In the genomic region with DNA sequence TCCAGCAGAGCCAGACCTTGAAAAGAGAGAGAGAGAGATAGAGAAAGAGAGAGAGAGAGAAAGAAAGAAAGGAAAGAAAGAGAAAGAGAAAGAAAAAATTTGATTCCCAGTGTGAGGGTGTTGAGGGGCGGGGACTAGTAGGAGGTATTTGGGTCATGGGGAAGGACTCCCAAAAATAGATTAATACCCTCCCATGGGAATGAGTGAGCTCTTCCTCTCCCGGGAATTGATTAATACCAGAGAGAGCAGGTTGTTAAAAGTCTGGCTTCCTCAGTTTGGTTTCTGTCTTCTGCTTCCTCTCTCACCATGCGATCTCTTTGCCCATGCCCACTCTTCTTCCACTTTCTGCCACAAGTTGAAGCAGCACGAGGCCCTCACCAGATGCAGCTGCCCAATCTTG, we compare ENCODE assay signal across 26 cellular contexts. TPM values are rescaled to one million over a fixed set of nuclear protein-coding genes. Genes with fewer than 3 reads are reported as not detected.
A peak's percentile ranks its signal among the peaks of the same experiment; 100 is the strongest.
DNase-seq lines count a peak whose midpoint lies in the region; ATAC-seq and TF ChIP-seq lines count a peak whose summit lies in the region.
"Had no signal": no experiment of that assay in that cellular context is flagged by ENCODE, and none has a peak within 500 bp of the region (broad histone marks: within the 10 kb centered on the region; RNA-seq: fewer than 3 reads in every experiment).

No MANE protein-coding gene starts in this region.

- ATAC-seq in stimulated activated naive CD8-positive, alpha-beta T cell treated with anti-CD3 and anti-CD28 coated beads, Interleukin-15, amount 100 ng/mL, for 72 hours, result no peak
- ATAC-seq in HG02571 (IDR thresholded peaks at IDR 0.05; ENCODE audit: unreplicated experiment) (peak; percentile 50), GM18873 (IDR thresholded peaks at IDR 0.05; ENCODE audit: low FRiP score, unreplicated experiment) (no peak)
- ATAC-seq: foreskin keratinocyte, HepG2 had no signal

- no peak overlapping the region for H2AFZ ChIP-seq in OCI-LY3 (ENCODE audit: low read depth, low read length)
- H2AFZ ChIP-seq: PC-9 had no signal

- no peaks in the 10 kb centered on the region for H3K9me3 ChIP-seq in OCI-LY3 (ENCODE audit: insufficient read depth, low read length)
- H3K9me3 ChIP-seq: stomach, uterus had no signal

- TF ChIP-seq POLR2A in erythroblast (IDR thresholded peaks at IDR 0.05; ENCODE audit: low read length), result no peak

- no peaks in the 10 kb centered on the region for H3K27me3 Mint-ChIP-seq in stimulated activated naive CD8-positive, alpha-beta T cell treated with anti-CD3 and anti-CD28 coated beads, Interleukin-15, Interleukin-2, amounts not matched to agents 100 ng/mL and 50 ng/mL, for 24 hours
- H3K27me3 Mint-ChIP-seq in stimulated activated naive CD8-positive, alpha-beta T cell treated with anti-CD3 and anti-CD28 coated beads, Interleukin-15, amount 100 ng/mL, for 72 hours, result no peaks in the 10 kb centered on the region
- no peaks in the 10 kb centered on the region for H3K27me3 Mint-ChIP-seq in activated CD4-positive, alpha-beta T cell treated with anti-CD3 and anti-CD28 coated beads, Interleukin-2, amount 10 ng/mL, durations not matched to agents 24 days and 14 days
- H3K27me3 Mint-ChIP-seq: activated CD4-positive, alpha-beta T cell treated with anti-CD3 and anti-CD28 coated beads, Interleukin-2, amount 10 ng/mL, durations not matched to agents 7 days and 5 days; CD4-positive, alpha-beta T cell had no signal

- H3K79me2 ChIP-seq in OCI-LY3 (ENCODE audit: low read length), result no peaks in the 10 kb centered on the region

- H3K4me2 ChIP-seq in OCI-LY3 (ENCODE audit: low read length), result peak overlapping the region; percentile 24; the same call in 1 of the 2 replicates
- H3K4me2 ChIP-seq: PC-9 had no signal

- H3K4me1 Mint-ChIP-seq in stimulated activated naive CD8-positive, alpha-beta T cell treated with anti-CD3 and anti-CD28 coated beads, Interleukin-15, Interleukin-2, amounts not matched to agents 100 ng/mL and 50 ng/mL, for 24 hours (ENCODE audit: low read depth), result no peaks in the 10 kb centered on the region
- H3K4me1 Mint-ChIP-seq in stimulated activated naive CD8-positive, alpha-beta T cell treated with anti-CD3 and anti-CD28 coated beads, Interleukin-15, amount 100 ng/mL, for 72 hours, result peaks cover 10% of the 10 kb centered on the region
- peaks cover 8% of the 10 kb centered on the region for H3K4me1 Mint-ChIP-seq in activated CD4-positive, alpha-beta T cell treated with anti-CD3 and anti-CD28 coated beads, Interleukin-2, amount 10 ng/mL, durations not matched to agents 24 days and 14 days

- no peaks in the 10 kb centered on the region for H3K36me3 ChIP-seq in OCI-LY3 (replicated peaks; ENCODE audit: low read depth, low read length)
- H3K36me3 ChIP-seq: stomach, uterus had no signal

- no peak overlapping the region for H3K4me3 ChIP-seq in OCI-LY3 (ENCODE audit: low read length)
- H3K4me3 ChIP-seq: coronary artery, PC-9, stomach, uterus had no signal

- peak overlapping the region; percentile 32 for H3K27ac Mint-ChIP-seq in stimulated activated naive CD8-positive, alpha-beta T cell treated with anti-CD3 and anti-CD28 coated beads, Interleukin-15, Interleukin-2, amounts not matched to agents 100 ng/mL and 50 ng/mL, for 24 hours
- peak overlapping the region in 1 of 2 donors; percentile 10 for H3K27ac Mint-ChIP-seq in stimulated activated naive CD8-positive, alpha-beta T cell treated with anti-CD3 and anti-CD28 coated beads, Interleukin-15, amount 100 ng/mL, for 72 hours
- no peak overlapping the region for H3K27ac Mint-ChIP-seq in activated CD4-positive, alpha-beta T cell treated with anti-CD3 and anti-CD28 coated beads, Interleukin-2, amount 10 ng/mL, durations not matched to agents 24 days and 14 days
- H3K27ac Mint-ChIP-seq: activated CD4-positive, alpha-beta T cell treated with anti-CD3 and anti-CD28 coated beads, Interleukin-2, amount 10 ng/mL, durations not matched to agents 7 days and 5 days; CD4-positive, alpha-beta T cell had no signal

- H3K27me3 ChIP-seq in OCI-LY3 (ENCODE audit: low read depth, low read length), result no peaks in the 10 kb centered on the region
- H3K27me3 ChIP-seq: foreskin keratinocyte, stomach, uterus had no signal

- no peaks in the 10 kb centered on the region for H3K36me3 Mint-ChIP-seq in stimulated activated naive CD8-positive, alpha-beta T cell treated with anti-CD3 and anti-CD28 coated beads, Interleukin-15, Interleukin-2, amounts not matched to agents 100 ng/mL and 50 ng/mL, for 24 hours (ENCODE audit: low read depth)
- no peaks in the 10 kb centered on the region for H3K36me3 Mint-ChIP-seq in activated CD4-positive, alpha-beta T cell treated with anti-CD3 and anti-CD28 coated beads, Interleukin-2, amount 10 ng/mL, durations not matched to agents 24 days and 14 days (ENCODE audit: low read depth)

- H3K4me3 Mint-ChIP-seq in stimulated activated naive CD8-positive, alpha-beta T cell treated with anti-CD3 and anti-CD28 coated beads, Interleukin-15, Interleukin-2, amounts not matched to agents 100 ng/mL and 50 ng/mL, for 24 hours, result no peak overlapping the region
- no peak overlapping the region for H3K4me3 Mint-ChIP-seq in stimulated activated naive CD8-positive, alpha-beta T cell treated with anti-CD3 and anti-CD28 coated beads, Interleukin-15, amount 100 ng/mL, for 72 hours
- no peak overlapping the region for H3K4me3 Mint-ChIP-seq in activated CD4-positive, alpha-beta T cell treated with anti-CD3 and anti-CD28 coated beads, Interleukin-2, amount 10 ng/mL, durations not matched to agents 24 days and 14 days
- H3K4me3 Mint-ChIP-seq: activated CD4-positive, alpha-beta T cell treated with anti-CD3 and anti-CD28 coated beads, Interleukin-2, amount 10 ng/mL, durations not matched to agents 7 days and 5 days; CD4-positive, alpha-beta T cell had no signal

- H3K4me1 ChIP-seq in OCI-LY3 (ENCODE audit: low read length), result peaks cover 6% of the 10 kb centered on the region; the same call in 1 of the 2 replicates
- H3K4me1 ChIP-seq: stomach, uterus had no signal

- no peaks in the 10 kb centered on the region for H3K9me3 Mint-ChIP-seq in stimulated activated naive CD8-positive, alpha-beta T cell treated with anti-CD3 and anti-CD28 coated beads, Interleukin-15, Interleukin-2, amounts not matched to agents 100 ng/mL and 50 ng/mL, for 24 hours
- H3K9me3 Mint-ChIP-seq in stimulated activated naive CD8-positive, alpha-beta T cell treated with anti-CD3 and anti-CD28 coated beads, Interleukin-15, amount 100 ng/mL, for 72 hours, result no peaks in the 10 kb centered on the region
- no peaks in the 10 kb centered on the region for H3K9me3 Mint-ChIP-seq in activated CD4-positive, alpha-beta T cell treated with anti-CD3 and anti-CD28 coated beads, Interleukin-2, amount 10 ng/mL, durations not matched to agents 24 days and 14 days
- H3K9me3 Mint-ChIP-seq: activated CD4-positive, alpha-beta T cell treated with anti-CD3 and anti-CD28 coated beads, Interleukin-2, amount 10 ng/mL, durations not matched to agents 7 days and 5 days; CD4-positive, alpha-beta T cell had no signal

- no peak for TF ChIP-seq CTCF in OCI-LY3 (IDR thresholded peaks at IDR 0.05; ENCODE audit: low read depth, low read length)

- intact Hi-C loops in activated CD4-positive, alpha-beta T cell treated with anti-CD3 and anti-CD28 coated beads, Interleukin-2, amount 10 ng/mL, durations not matched to agents 24 days and 14 days (cut with micrococcal nuclease), result no loop called here

- DNase-seq in stimulated activated naive CD8-positive, alpha-beta T cell treated with anti-CD3 and anti-CD28 coated beads, Interleukin-15, amount 100 ng/mL, for 72 hours, result no peak
- no peak for DNase-seq in activated CD4-positive, alpha-beta T cell treated with anti-CD3 and anti-CD28 coated beads, Interleukin-2, amount 10 ng/mL, durations not matched to agents 24 days and 14 days
- DNase-seq in COR-L47 (lab: John Stamatoyannopoulos, UW), result no peak
- no peak for DNase-seq in erythroblast (lab: John Stamatoyannopoulos, UW)
- DNase-seq: ACHN; activated CD4-positive, alpha-beta T cell treated with anti-CD3 and anti-CD28 coated beads, Interleukin-2, amount 10 ng/mL, durations not matched to agents 7 days and 5 days; activated naive CD4-positive, alpha-beta T cell treated with anti-CD3 and anti-CD28 coated beads, Interleukin-2, amount 50 U/mL, for 16 hours; activated T-cell treated with anti-CD3 and anti-CD28 coated beads, Interleukin-2, amount 50 U/mL, for 1 hour; CD4-positive, alpha-beta T cell; foreskin keratinocyte; HCEC 1CT; MM.1S; NCI-H187 treated with DMSO at 0.1 percent for 48 hours; NCI-H510A treated with DMSO at 0.1 percent for 48 hours; PC-9; stimulated activated CD4-positive, alpha-beta T cell treated with anti-CD3 and anti-CD28 coated beads, Interleukin-15, amount 100 ng/mL, for 24 hours; stomach; uterus had no signal

- H3K9ac ChIP-seq in OCI-LY3 (ENCODE audit: low read length), result no peak overlapping the region

- H4K20me1 ChIP-seq in OCI-LY3 (ENCODE audit: insufficient read depth, low read length), result no peaks in the 10 kb centered on the region

- H3K27ac ChIP-seq in OCI-LY3 (ENCODE audit: low read length), result no peak overlapping the region
- H3K27ac ChIP-seq: coronary artery, foreskin keratinocyte, PC-9, stomach, uterus had no signal

RNA-seq across cellular contexts. Expression of gene CFAP206, which starts 28.8 kb away (rescaled TPM):
- not detected in 2 replicates for total RNA-seq in activated CD4-positive, alpha-beta T cell treated with anti-CD3 and anti-CD28 coated beads, Interleukin-2, amount 10 ng/mL, durations not matched to agents 24 days and 14 days
- total RNA-seq: activated CD4-positive, alpha-beta T cell treated with anti-CD3 and anti-CD28 coated beads, Interleukin-2, amount 10 ng/mL, durations not matched to agents 7 days and 5 days; HepG2 had no signal

RNA-seq across cellular contexts. Expression of gene C6orf163, which starts 34.3 kb away (rescaled TPM):
- 1.3 and 1.9 TPM in 2 replicates for total RNA-seq in activated CD4-positive, alpha-beta T cell treated with anti-CD3 and anti-CD28 coated beads, Interleukin-2, amount 10 ng/mL, durations not matched to agents 24 days and 14 days

RNA-seq across cellular contexts. Expression of gene GJB7, which starts 49.9 kb away (rescaled TPM):
- total RNA-seq in activated CD4-positive, alpha-beta T cell treated with anti-CD3 and anti-CD28 coated beads, Interleukin-2, amount 10 ng/mL, durations not matched to agents 24 days and 14 days, result not detected in 2 replicates
- total RNA-seq: activated CD4-positive, alpha-beta T cell treated with anti-CD3 and anti-CD28 coated beads, Interleukin-2, amount 10 ng/mL, durations not matched to agents 7 days and 5 days; CD4-positive, alpha-beta T cell; Daoy; endothelial cell of umbilical vein; foreskin keratinocyte; HepG2; PC-9; stomach had no signal

RNA-seq across cellular contexts. Expression of gene SMIM8, which starts 56.6 kb away (rescaled TPM):
- 8.1 and 10.5 TPM in 2 replicates for total RNA-seq in activated CD4-positive, alpha-beta T cell treated with anti-CD3 and anti-CD28 coated beads, Interleukin-2, amount 10 ng/mL, durations not matched to agents 24 days and 14 days
